1 cellular context compared by ENCODE assay signal in genomic region chr19:55058781-55059610, GRCh38.
TF ChIP-seq lines count a peak whose summit lies in the region.

No MANE protein-coding gene starts in this region.

TF ChIP-seq in WTC11, 78 proteins besides CTCF, POLR2A, EP300 and RAD21 (continued from another document):
- no peak for TF ChIP-seq STAT6 (CRISPR knock-in tag; conservative IDR thresholded peaks at IDR 0.05; ENCODE audit: low read depth)
